In the genomic region with DNA sequence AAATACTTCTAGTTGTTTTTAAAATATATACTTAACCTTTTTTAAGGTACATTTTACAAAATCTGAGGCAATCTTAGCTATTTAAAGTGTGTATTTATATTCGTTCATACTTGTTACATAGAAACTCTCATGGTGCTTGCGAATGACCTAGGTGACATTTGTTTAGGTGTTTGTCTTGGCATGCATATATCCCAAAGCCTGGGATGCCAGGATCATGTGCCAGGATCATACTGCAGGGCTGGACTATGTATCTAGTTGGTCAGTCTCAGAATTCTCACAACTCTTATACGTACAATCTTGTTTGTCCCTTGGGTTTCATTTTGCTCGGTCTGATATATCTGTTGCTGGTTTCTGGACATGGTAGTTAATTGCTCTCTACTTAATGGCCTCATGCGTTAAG, we compare ENCODE assay signal across 1 cellular context.
TF ChIP-seq lines count a peak whose summit lies in the region.

No MANE protein-coding gene starts in this region.

TF ChIP-seq in liver, 16 proteins besides CTCF, POLR2A, EP300 and RAD21 (continued from another document):
- TF ChIP-seq HNF4A (conservative IDR thresholded peaks at IDR 0.05) = peak; percentile 48 to 60
- TF ChIP-seq RXRA (IDR thresholded peaks at IDR 0.05) = peak in 1 of 2 donors; percentile 47
- peak; percentile 25 for TF ChIP-seq FOXA1 (IDR thresholded peaks at IDR 0.05)
